17 cellular contexts compared by ENCODE assay signal in the genomic region with DNA sequence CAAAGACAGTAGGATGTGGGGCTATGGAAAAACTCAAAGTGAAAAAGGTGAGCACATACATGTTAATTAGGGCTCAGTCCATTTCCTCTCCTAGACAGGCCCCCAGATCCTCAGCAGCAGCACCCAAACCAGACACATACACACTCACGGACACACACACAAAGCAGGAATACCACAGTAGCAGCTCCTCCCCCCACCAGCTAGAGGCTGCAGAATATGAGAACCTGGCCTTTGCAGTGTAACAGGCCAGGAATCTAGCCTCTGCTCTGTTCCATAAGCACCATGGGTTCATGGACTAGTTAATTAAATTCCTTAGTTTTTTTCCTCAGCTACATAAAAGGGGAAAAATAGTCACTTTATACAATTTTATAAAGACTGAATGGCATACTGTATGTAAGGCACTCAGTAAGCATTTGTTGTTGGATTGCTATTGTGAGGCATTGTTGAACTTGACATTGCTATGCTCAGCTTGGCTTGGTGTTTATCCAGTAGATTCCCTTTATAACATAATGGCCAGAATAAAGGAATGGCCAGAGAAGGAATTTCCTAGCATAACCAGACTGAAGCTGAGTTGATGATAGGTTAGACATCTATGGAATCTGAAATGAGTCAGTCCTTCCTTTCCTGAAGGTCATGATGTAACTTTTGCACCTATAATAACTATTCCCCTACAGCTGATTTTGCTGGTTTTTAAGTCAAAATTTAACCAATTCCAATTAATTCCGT.
DNase-seq lines count a peak whose midpoint lies in the region; ATAC-seq and TF ChIP-seq lines count a peak whose summit lies in the region.
"Had no signal": no experiment of that assay in that cellular context is flagged by ENCODE, and none has a peak within 500 bp of the region (broad histone marks: within the 10 kb centered on the region; RNA-seq: fewer than 3 reads in every experiment).

No MANE protein-coding gene starts in this region.

- H3K4me3 ChIP-seq in cardiac fibroblast (replicated peaks in 1 of 2; ENCODE audit: low read depth in 2 of 2, low read length in 2 of 2) (no peak overlapping the region), H7 (ENCODE audit: insufficient read depth, low read depth, low read length) (no peak overlapping the region)
- H3K4me3 ChIP-seq: coronary artery, mucosa of descending colon, pancreas, spleen had no signal

- no peak for TF ChIP-seq CTCF in cardiac fibroblast (IDR thresholded peaks at IDR 0.05; ENCODE audit: low read depth, low read length)

- no peaks in the 10 kb centered on the region for H3K27me3 ChIP-seq in H7 (ENCODE audit: control insufficient read depth, insufficient read depth, low read length)
- H3K27me3 ChIP-seq: pancreas, spleen had no signal

- no peaks in the 10 kb centered on the region for H3K36me3 ChIP-seq in H7 (replicated peaks; ENCODE audit: control insufficient read depth, insufficient read depth, low read length)
- H3K36me3 ChIP-seq: pancreas, spleen had no signal

- no peak for ATAC-seq in GM18907 (IDR thresholded peaks at IDR 0.05; ENCODE audit: unreplicated experiment)
- ATAC-seq: mucosa of descending colon, Panc1, pancreas had no signal

- DNase-seq in AG08395 (ENCODE audit: low spot score) (peak; percentile 57), M059J (ENCODE audit: low read depth) (peak; percentile 84), cardiac fibroblast (ENCODE audit: low read depth in 2 of 2) (peak; percentile 72 to 82), islet precursor cell (peak; percentile 85), H7 (no peak), KG1 (lab: John Stamatoyannopoulos, UW) (no peak), RPMI8226 (no peak)
- DNase-seq: activated CD4-positive, CD25-positive, alpha-beta regulatory T cell treated with anti-CD3 and anti-CD28 coated beads, Interleukin-2, amount 50 U/mL, for 72 hours; mucosa of descending colon; NCI-H524; pancreas; spleen; substantia nigra; T-helper 2 cell had no signal

Comparison
In these comparisons a context has a peak if more than half of its experiments do, and no peak if none do; other contexts are left out.
1. DNase-seq: peak in AG08395 (single experiment), M059J (single experiment), cardiac fibroblast (2 of 2) and islet precursor cell (single experiment); none in H7 (single experiment), KG1 (single experiment) and RPMI8226 (single experiment).